In genomic region chr1:151037032-151037431, GRCh38 we compare ENCODE assay signal across 17 cellular contexts. TPM values are rescaled to one million over a fixed set of nuclear protein-coding genes. Genes with fewer than 3 reads are reported as not detected.
DNase-seq lines count a peak whose midpoint lies in the region; ATAC-seq and TF ChIP-seq lines count a peak whose summit lies in the region.
"Had no signal": no experiment of that assay in that cellular context is flagged by ENCODE, and none has a peak within 500 bp of the region (broad histone marks: within the 10 kb centered on the region; RNA-seq: fewer than 3 reads in every experiment).

No MANE protein-coding gene starts in this region.

- H3K27me3 ChIP-seq in HUES48 (ENCODE audit: control insufficient read depth, insufficient read depth, low read length) (no peaks in the 10 kb centered on the region), upper lobe of right lung (no peaks in the 10 kb centered on the region)

- H3K4me1 ChIP-seq in HUES48 (ENCODE audit: control insufficient read depth, insufficient read depth, low read length) (peaks cover 7% of the 10 kb centered on the region), upper lobe of right lung (no peaks in the 10 kb centered on the region)

- intact Hi-C loops in dendritic cell treated with granulocyte-macrophage colony-stimulating factor and Interleukin-4, amounts not matched to agents 40 ng/mL and 50 ng/mL, for 4 days (cut with micrococcal nuclease) = no loop called here
- intact Hi-C loops in upper lobe of right lung (cut with DNase I) = no loop called here

- H3K9me3 ChIP-seq in HUES48 (ENCODE audit: control insufficient read depth, insufficient read depth, low read length) (no peaks in the 10 kb centered on the region), upper lobe of right lung (no peaks in the 10 kb centered on the region)

- ATAC-seq in upper lobe of right lung (no peak), GM18511 (IDR thresholded peaks at IDR 0.05; ENCODE audit: unreplicated experiment) (no peak)

- peaks cover 22% of the 10 kb centered on the region for H3K36me3 Mint-ChIP-seq in dendritic cell treated with granulocyte-macrophage colony-stimulating factor and Interleukin-4, amounts not matched to agents 40 ng/mL and 50 ng/mL, for 4 days (ENCODE audit: low read depth)
- peaks cover 26% of the 10 kb centered on the region for H3K36me3 Mint-ChIP-seq in mesothelial cell of epicardium

- H3K27ac ChIP-seq in HUES48 (ENCODE audit: low read depth, low read length) (peak overlapping the region; percentile 39), upper lobe of right lung (peak overlapping the region; percentile 42)
- H3K27ac ChIP-seq: HL-60 had no signal

- DNase-seq in mesothelial cell of epicardium (ENCODE audit: low spot score in 2 of 2, unreplicated experiment in 2 of 2) (no peak), upper lobe of right lung (no peak), mucosa of gallbladder (ENCODE audit: low spot score) (no peak), GM20000 (ENCODE audit: low spot score) (no peak)
- DNase-seq: DMS79, HCEC 1CT, MV-4-11, NCI-H1417, NCI-H1930, NCI-H748 treated with DMSO at 0.1 percent for 48 hours, OCI-M1, RPMI8226, SIG-M5 had no signal

- H3K27ac Mint-ChIP-seq in dendritic cell treated with granulocyte-macrophage colony-stimulating factor and Interleukin-4, amounts not matched to agents 40 ng/mL and 50 ng/mL, for 4 days = peak overlapping the region; percentile 4
- peak overlapping the region; percentile 8 for H3K27ac Mint-ChIP-seq in mesothelial cell of epicardium

- H3K27me3 Mint-ChIP-seq in dendritic cell treated with granulocyte-macrophage colony-stimulating factor and Interleukin-4, amounts not matched to agents 40 ng/mL and 50 ng/mL, for 4 days = no peaks in the 10 kb centered on the region
- H3K27me3 Mint-ChIP-seq in mesothelial cell of epicardium (ENCODE audit: low read depth) = no peaks in the 10 kb centered on the region

- H3K4me3 ChIP-seq in HUES48 (ENCODE audit: low read depth, low read length) (no peak overlapping the region), upper lobe of right lung (no peak overlapping the region)

- H3K36me3 ChIP-seq in HUES48 (ENCODE audit: control insufficient read depth, insufficient read depth, low read length) (peaks cover 12% of the 10 kb centered on the region), upper lobe of right lung (peaks cover 29% of the 10 kb centered on the region)

- no peaks in the 10 kb centered on the region for H3K9me3 Mint-ChIP-seq in dendritic cell treated with granulocyte-macrophage colony-stimulating factor and Interleukin-4, amounts not matched to agents 40 ng/mL and 50 ng/mL, for 4 days
- H3K9me3 Mint-ChIP-seq in mesothelial cell of epicardium = no peaks in the 10 kb centered on the region

- peaks cover 16% of the 10 kb centered on the region for H3K4me1 Mint-ChIP-seq in dendritic cell treated with granulocyte-macrophage colony-stimulating factor and Interleukin-4, amounts not matched to agents 40 ng/mL and 50 ng/mL, for 4 days (ENCODE audit: low read depth)
- H3K4me1 Mint-ChIP-seq in mesothelial cell of epicardium = peaks cover 15% of the 10 kb centered on the region

- no peak overlapping the region for H3K9ac ChIP-seq in HUES48 (ENCODE audit: low read depth, low read length)

- no peak overlapping the region for H3K4me3 Mint-ChIP-seq in dendritic cell treated with granulocyte-macrophage colony-stimulating factor and Interleukin-4, amounts not matched to agents 40 ng/mL and 50 ng/mL, for 4 days
- no peak overlapping the region for H3K4me3 Mint-ChIP-seq in mesothelial cell of epicardium

- no peak for TF ChIP-seq CTCF in mesothelial cell of epicardium (IDR thresholded peaks at IDR 0.05; ENCODE audit: unreplicated experiment)
- no peak for TF ChIP-seq CTCF in upper lobe of right lung (IDR thresholded peaks at IDR 0.05)
- TF ChIP-seq CTCF in GM20000 (IDR thresholded peaks at IDR 0.05; ENCODE audit: extremely low read depth, missing control alignments) = no peak

RNA-seq across cellular contexts. Expression of gene BNIPL, which starts 0.6 kb away (rescaled TPM):
- total RNA-seq in mesothelial cell of epicardium (4.2 to 5.7 TPM (median 4.6 TPM) in 3 replicates), upper lobe of right lung (5.2 TPM), mucosa of gallbladder (0.66 TPM)

RNA-seq across cellular contexts. Expression of gene C1orf56, which starts 10.5 kb away (rescaled TPM):
- 4.2 to 4.6 TPM (median 4.2 TPM) in 3 replicates for total RNA-seq in mesothelial cell of epicardium
- total RNA-seq in upper lobe of right lung = 3.9 TPM
- total RNA-seq in mucosa of gallbladder = 12.5 TPM

RNA-seq across cellular contexts. Expression of gene CDC42SE1, which starts 22.4 kb away (rescaled TPM):
- total RNA-seq in mesothelial cell of epicardium = 93.4 to 97.8 TPM (median 97.0 TPM) in 3 replicates
- 105 TPM for total RNA-seq in upper lobe of right lung
- total RNA-seq in mucosa of gallbladder = 87.3 TPM

RNA-seq across cellular contexts. Expression of gene MLLT11, which starts 23.2 kb away (rescaled TPM):
- total RNA-seq in mesothelial cell of epicardium (16.3 to 18.9 TPM (median 16.9 TPM) in 3 replicates), upper lobe of right lung (0.72 TPM), mucosa of gallbladder (3.6 TPM)

RNA-seq across cellular contexts. Expression of gene PRUNE1, which starts 28.8 kb away (rescaled TPM):
- total RNA-seq in mesothelial cell of epicardium (25.0 to 25.8 TPM (median 25.4 TPM) in 3 replicates), upper lobe of right lung (18.3 TPM), mucosa of gallbladder (21.6 TPM)
